ENCODE assay signal across 9 cellular contexts in the genomic region with DNA sequence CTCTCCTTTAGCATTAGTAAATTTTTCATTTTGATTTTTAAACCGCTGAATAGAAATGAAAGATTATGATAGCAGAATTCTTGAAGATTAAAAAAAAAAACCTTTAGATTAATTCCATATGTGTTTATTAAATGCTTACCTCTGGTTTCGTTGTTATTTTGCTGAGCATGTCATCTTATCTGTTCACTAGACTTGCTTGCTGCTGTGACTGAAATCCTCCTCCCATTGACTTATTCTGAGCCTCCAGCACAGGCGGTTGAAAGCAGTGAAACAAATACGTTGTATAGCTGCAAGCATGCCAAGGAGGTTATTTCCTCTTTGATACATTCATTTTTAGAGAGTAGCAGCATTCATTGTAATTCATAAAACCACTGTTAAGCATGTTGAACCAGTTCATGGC. TPM values are rescaled to one million over a fixed set of nuclear protein-coding genes. Genes with fewer than 3 reads are reported as not detected.
DNase-seq lines count a peak whose midpoint lies in the region; ATAC-seq, FAIRE-seq and TF ChIP-seq lines count a peak whose summit lies in the region.
"Had no signal": no experiment of that assay in that cellular context is flagged by ENCODE, and none has a peak within 500 bp of the region (broad histone marks: within the 10 kb centered on the region; RNA-seq: fewer than 3 reads in every experiment).

A gene (minus strand): TSS at position 210 of the 400 bp plus-strand sequence. CDS start 1,278 bp downstream, outside the sequence.

- ATAC-seq in heart left ventricle (peak in 3 of 4 donors; percentile 46 to 78 (median 49)), GM18505 (IDR thresholded peaks at IDR 0.05; ENCODE audit: unreplicated experiment) (no peak)

- no peak within 1 kb of the TSS for H3K9ac ChIP-seq in kidney (ENCODE audit: low read length in 2 of 2)

- 26 to 46% (median 42%) methylated on average over 4 of the region's 4 CpGs for WGBS in heart left ventricle, 4 donors
- WGBS in urinary bladder: 27% methylated on average over 4 of the region's 4 CpGs

- peak within 1 kb of the TSS in 8 of 12 donors; percentile 3 to 57 (median 28) for H3K4me3 ChIP-seq in heart left ventricle
- H3K4me3 ChIP-seq in right atrium auricular region: peak within 1 kb of the TSS in 1 of 2 donors; percentile 1
- H3K4me3 ChIP-seq in kidney (ENCODE audit: low read length in 2 of 2): peak within 1 kb of the TSS; percentile 19 to 39
- peak within 1 kb of the TSS; percentile 34 for H3K4me3 ChIP-seq in urinary bladder (ENCODE audit: low read depth, low read length)
- no peak within 1 kb of the TSS for H3K4me3 ChIP-seq in tibial artery

- H3K36me3 ChIP-seq in heart left ventricle: no peaks in the 10 kb centered on the region
- no peaks in the 10 kb centered on the region for H3K36me3 ChIP-seq in right atrium auricular region
- H3K36me3 ChIP-seq in kidney (ENCODE audit: control insufficient read depth in 1 of 2, insufficient read depth in 2 of 2, low read length in 2 of 2): no peaks in the 10 kb centered on the region
- no peaks in the 10 kb centered on the region for H3K36me3 ChIP-seq in urinary bladder (ENCODE audit: insufficient read depth)
- H3K36me3 ChIP-seq in tibial artery: no peaks in the 10 kb centered on the region

- peak; percentile 32 for FAIRE-seq in kidney (lab: Jason Lieb, UNC)

- H3K27me3 ChIP-seq in heart left ventricle (no peaks in the 10 kb centered on the region), right atrium auricular region (no peaks in the 10 kb centered on the region), tibial artery (no peaks in the 10 kb centered on the region)

- intact Hi-C loops in heart left ventricle (cut with DNase I) (loop anchor here in 2 of 10 donors (2.0 to 5.0 kb wide), 2 partner anchors 58 to 67 kb away; no protein-coding TSS in a partner anchor), kidney (cut with DNase I) (no loop called here), tibial artery (cut with DNase I; ENCODE audit: low total_unique reads) (no loop called here)

- H3K9me3 ChIP-seq in heart left ventricle (no peaks in the 10 kb centered on the region), right atrium auricular region (no peaks in the 10 kb centered on the region), kidney (ENCODE audit: control insufficient read depth in 1 of 2, low read length in 2 of 2) (no peaks in the 10 kb centered on the region), tibial artery (no peaks in the 10 kb centered on the region)

- TF ChIP-seq POLR2A in heart left ventricle (IDR thresholded peaks at IDR 0.05): no peak
- TF ChIP-seq POLR2A in GM18505 (IDR thresholded peaks at IDR 0.05; ENCODE audit: borderline replicate concordance, extremely low read depth, insufficient read depth, insufficient read length): no peak

- no peak for DNase-seq in heart left ventricle
- DNase-seq in right atrium auricular region (ENCODE audit: low spot score): no peak
- DNase-seq in amniotic epithelial cell (ENCODE audit: low read depth): peak; percentile 35
- no peak for DNase-seq in kidney
- DNase-seq in tibial artery: no peak
- DNase-seq in NCI-H2081 (lab: John Stamatoyannopoulos, UW): no peak
- DNase-seq: Calu3 had no signal

- H3K27ac ChIP-seq in heart left ventricle (peak within 1 kb of the TSS in 6 of 12 donors; percentile 2 to 53 (median 29)), right atrium auricular region (peak within 1 kb of the TSS in 1 of 2 donors; percentile 39), kidney (ENCODE audit: low read depth in 2 of 2, low read length in 2 of 2) (peak within 1 kb of the TSS; percentile 28 to 49), urinary bladder (ENCODE audit: low read depth) (no peak within 1 kb of the TSS), tibial artery (no peak within 1 kb of the TSS)

- TF ChIP-seq CTCF in heart left ventricle (IDR thresholded peaks at IDR 0.05): no peak
- no peak for TF ChIP-seq CTCF in right atrium auricular region (IDR thresholded peaks at IDR 0.05)
- TF ChIP-seq CTCF in kidney (IDR thresholded peaks at IDR 0.05; ENCODE audit: borderline replicate concordance, extremely low read depth, insufficient read depth): no peak
- no peak for TF ChIP-seq CTCF in tibial artery (IDR thresholded peaks at IDR 0.05)

- H3K4me1 ChIP-seq in heart left ventricle (peaks cover 2 to 32% (median 19%) of the 10 kb centered on the region in 12 donors), right atrium auricular region (peaks cover 0 to 26% of the 10 kb centered on the region in 2 donors), kidney (ENCODE audit: control insufficient read depth in 1 of 2, insufficient read depth in 1 of 2, low read depth in 1 of 2, low read length in 2 of 2) (peaks cover 0 to 2% of the 10 kb centered on the region in 2 donors), urinary bladder (ENCODE audit: insufficient read depth) (no peaks in the 10 kb centered on the region), tibial artery (peaks cover 0 to 22% (median 8%) of the 10 kb centered on the region in 4 donors)

RNA-seq across cellular contexts. Expression of the gene that starts here (rescaled TPM):
- total RNA-seq in heart left ventricle: 1 to 10 TPM in 2 of 9 donors, under 1 TPM in 7; 0.31 to 2.2 (median 0.72) TPM
- under 1 TPM; 0.25 to 0.61 TPM for polyA plus RNA-seq in heart left ventricle
- 1 to 10 TPM; 2.8 to 7.3 TPM for total RNA-seq in right atrium auricular region
- total RNA-seq in kidney: 3.0 TPM
- polyA plus RNA-seq in kidney (ENCODE audit: insufficient read depth, low read depth, low replicate concordance): 2.0 TPM
- total RNA-seq in urinary bladder: 3.0 TPM
- polyA plus RNA-seq in urinary bladder: 0.81 TPM
- total RNA-seq: Calu3 had no signal

Comparison
In these comparisons a context has a peak if more than half of its experiments do, and no peak if none do; other contexts are left out.
1. H3K27ac ChIP-seq: peak in kidney (2 of 2); none in urinary bladder (single experiment) and tibial artery (0 of 2).
2. H3K4me3 ChIP-seq: peak in heart left ventricle (8 of 12), kidney (2 of 2) and urinary bladder (single experiment); none in tibial artery (0 of 2).